ENCODE assay signal across 30 cellular contexts in the genomic region with DNA sequence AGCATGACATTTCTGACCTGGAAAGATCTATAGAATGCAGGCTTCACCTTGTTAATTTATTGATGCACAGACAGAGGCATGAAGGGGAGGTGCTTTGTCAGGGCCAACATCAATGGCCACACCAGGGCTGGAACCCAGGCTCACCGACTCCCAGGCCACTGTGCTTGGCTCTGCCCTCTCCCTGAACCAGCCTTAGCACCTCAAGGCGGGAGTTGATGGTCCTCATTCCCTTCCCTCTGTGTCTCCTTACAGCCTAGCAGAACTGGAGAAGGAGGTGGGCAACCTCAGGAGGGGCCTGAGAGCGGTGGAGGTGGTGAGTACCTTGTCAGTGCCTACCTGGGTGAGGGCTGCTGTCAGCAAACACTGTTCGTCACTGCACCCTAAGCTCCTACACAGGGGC.
"Had no signal": no experiment of that assay in that cellular context is flagged by ENCODE, and none has a peak within 500 bp of the region (broad histone marks: within the 10 kb centered on the region; RNA-seq: fewer than 3 reads in every experiment).

No MANE protein-coding gene starts in this region.

- H3K4me3 Mint-ChIP-seq: mesothelial cell of epicardium; naive B cell; natural killer cell treated with Interleukin-12 subunit alpha and Interleukin-12 subunit beta and Interleukin-15 and Interleukin-18, amount 100 ng/mL, for 72 hours; stimulated activated naive B cell treated with anti-CD40 and anti-IgM and Interleukin-4, amounts not matched to agents 10 μg/mL and 1 μg/mL and 100 μg/mL, for 72 hours had no signal

- H3K4me1 ChIP-seq: left lung, lower lobe of right lung, prostate gland, stomach, suprapubic skin, upper lobe of right lung, uterus had no signal

- H3K4me1 Mint-ChIP-seq: mesothelial cell of epicardium had no signal

- H3K27ac ChIP-seq: left lung, lower lobe of right lung, ovary, prostate gland, skin epidermis, stomach, suprapubic skin, tibial artery, upper lobe of right lung, uterus had no signal

- DNase-seq: hippocampal formation; kidney; left colon; left lung; lower lobe of right lung; mammary epithelial cell; mesenchymal stem cell; naive B cell; occipital lobe; retina; right cardiac atrium; stimulated activated CD4-positive, alpha-beta T cell treated with anti-CD3 and anti-CD28 coated beads, Interleukin-12 subunit alpha, Interleukin-12 subunit beta, amount 100 ng/mL, for 4 hours; stimulated activated CD4-positive, alpha-beta T cell treated with anti-CD3 and anti-CD28 coated beads, Interleukin-15, amount 100 ng/mL, for 24 hours; stimulated activated CD4-positive, alpha-beta T cell treated with anti-CD3 and anti-CD28 coated beads, Interleukin-2, amount 100 ng/mL, for 24 hours; stimulated activated CD4-positive, alpha-beta T cell treated with anti-CD3 and anti-CD28 coated beads, Interleukin-4, amount 100 ng/mL, for 1 hour; stimulated activated naive B cell treated with anti-CD40 and anti-IgM and Interleukin-4, amounts not matched to agents 10 μg/mL and 1 μg/mL and 100 μg/mL, for 72 hours; stimulated activated naive CD8-positive, alpha-beta T cell treated with anti-CD3 and anti-CD28 coated beads, Interleukin-15, Interleukin-2, amounts not matched to agents 100 U/mL and 50 U/mL, for 24 hours; tibial artery; trophoblast cell; upper lobe of right lung; uterus had no signal

- H3K9me3 ChIP-seq: left lung, lower lobe of right lung, ovary, prostate gland, stomach, suprapubic skin, thoracic aorta, tibial artery, upper lobe of right lung, uterus had no signal

- H3K9me3 Mint-ChIP-seq: mesothelial cell of epicardium; natural killer cell treated with Interleukin-12 subunit alpha and Interleukin-12 subunit beta and Interleukin-15 and Interleukin-18, amount 100 ng/mL, for 72 hours; stimulated activated naive B cell treated with anti-CD40 and anti-IgM and Interleukin-4, amounts not matched to agents 10 μg/mL and 1 μg/mL and 100 μg/mL, for 72 hours had no signal

- H3K27ac Mint-ChIP-seq: mesothelial cell of epicardium; naive B cell; natural killer cell treated with Interleukin-12 subunit alpha and Interleukin-12 subunit beta and Interleukin-15 and Interleukin-18, amount 100 ng/mL, for 72 hours; stimulated activated naive B cell treated with anti-CD40 and anti-IgM and Interleukin-4, amounts not matched to agents 10 μg/mL and 1 μg/mL and 100 μg/mL, for 72 hours had no signal

- H3K36me3 Mint-ChIP-seq: naive B cell; natural killer cell treated with Interleukin-12 subunit alpha and Interleukin-12 subunit beta and Interleukin-15 and Interleukin-18, amount 100 ng/mL, for 72 hours; stimulated activated naive B cell treated with anti-CD40 and anti-IgM and Interleukin-4, amounts not matched to agents 10 μg/mL and 1 μg/mL and 100 μg/mL, for 72 hours had no signal

- H3K27me3 ChIP-seq: left lung, ovary, stomach, suprapubic skin, tibial artery, upper lobe of right lung, uterus had no signal

- FAIRE-seq: kidney had no signal

- ATAC-seq: left colon; left lung; lower lobe of right lung; natural killer cell treated with Interleukin-12 subunit alpha and Interleukin-12 subunit beta and Interleukin-15 and Interleukin-18, amount 100 ng/mL, for 72 hours; right cardiac atrium; sciatic nerve; stimulated activated naive CD8-positive, alpha-beta T cell treated with anti-CD3 and anti-CD28 coated beads, Interleukin-15, Interleukin-2, amounts not matched to agents 100 U/mL and 50 U/mL, for 24 hours; upper lobe of right lung had no signal

- H3K36me3 ChIP-seq: ovary, prostate gland, uterus had no signal

- H3K4me3 ChIP-seq: left lung, lower lobe of right lung, ovary, prostate gland, skin epidermis, stomach, suprapubic skin, thoracic aorta, tibial artery, upper lobe of right lung, uterus had no signal
